ENCODE assay signal across 29 cellular contexts in genomic region chr7:155629171-155629570, GRCh38.
"Had no signal": no experiment of that assay in that cellular context is flagged by ENCODE, and none has a peak within 500 bp of the region (broad histone marks: within the 10 kb centered on the region; RNA-seq: fewer than 3 reads in every experiment).

No MANE protein-coding gene starts in this region.

- H3K4me1 Mint-ChIP-seq: endodermal cell had no signal

- H3K9me3 ChIP-seq: colonic mucosa had no signal

- H3K27ac ChIP-seq: colonic mucosa, coronary artery, dorsolateral prefrontal cortex, epithelial cell of prostate, esophagus muscularis mucosa, esophagus squamous epithelium, foreskin keratinocyte, gastrocnemius medialis, gastroesophageal sphincter, heart left ventricle, heart right ventricle had no signal

- FAIRE-seq: colon, endometrium, endothelial cell of umbilical vein, frontal cortex had no signal

- H3K27ac Mint-ChIP-seq: dendritic cell treated with granulocyte-macrophage colony-stimulating factor and Interleukin-4, amounts not matched to agents 40 ng/mL and 50 ng/mL, for 4 days; effector memory CD8-positive, alpha-beta T cell; endodermal cell had no signal

- H3K36me3 ChIP-seq: colonic mucosa, esophagus muscularis mucosa, esophagus squamous epithelium, gastrocnemius medialis, gastroesophageal sphincter, heart left ventricle, heart right ventricle had no signal

- H3K4me1 ChIP-seq: colonic mucosa, esophagus muscularis mucosa, esophagus squamous epithelium, foreskin keratinocyte, gastrocnemius medialis, gastroesophageal sphincter, heart left ventricle, heart right ventricle had no signal

- DNase-seq: colonic mucosa; cortex of kidney; dermis blood vessel endothelial cell; dorsolateral prefrontal cortex; effector CD4-positive, alpha-beta T cell; effector CD8-positive, alpha-beta T cell; effector memory CD4-positive, alpha-beta T cell; effector memory CD8-positive, alpha-beta T cell; endodermal cell; erythroblast; esophagus squamous epithelium; foreskin fibroblast; foreskin keratinocyte; foreskin melanocyte; gastrocnemius medialis; glutamatergic neuron; head of caudate nucleus; heart left ventricle; heart right ventricle had no signal

- H3K4me3 Mint-ChIP-seq: dendritic cell treated with granulocyte-macrophage colony-stimulating factor and Interleukin-4, amounts not matched to agents 40 ng/mL and 50 ng/mL, for 4 days; effector memory CD8-positive, alpha-beta T cell; endodermal cell had no signal

- H3K27me3 ChIP-seq: colonic mucosa, dorsolateral prefrontal cortex, esophagus muscularis mucosa, esophagus squamous epithelium, foreskin keratinocyte, gastrocnemius medialis, gastroesophageal sphincter, heart left ventricle, heart right ventricle had no signal

- ATAC-seq: effector memory CD8-positive, alpha-beta T cell; esophagus mucosa; foreskin keratinocyte; gastrocnemius medialis; gastroesophageal sphincter; heart left ventricle; heart right ventricle had no signal

- H3K4me3 ChIP-seq: colonic mucosa, coronary artery, dorsolateral prefrontal cortex, esophagus muscularis mucosa, esophagus squamous epithelium, gastrocnemius medialis, gastroesophageal sphincter, heart left ventricle, heart right ventricle had no signal
